1 cellular context compared by ENCODE assay signal in genomic region chr13:46631184-46631542, GRCh38.
TF ChIP-seq lines count a peak whose summit lies in the region.

No MANE protein-coding gene starts in this region.

TF ChIP-seq in GM23338, 12 proteins besides CTCF, POLR2A, EP300 and RAD21:
- TF ChIP-seq ZNF462 (CRISPR knock-in tag; IDR thresholded peaks at IDR 0.05) (no peak), NANOG (IDR thresholded peaks at IDR 0.05; ENCODE audit: borderline replicate concordance) (no peak), ZNF331 (CRISPR knock-in tag; IDR thresholded peaks at IDR 0.05; ENCODE audit: low read depth) (no peak)
